Comparison of ENCODE assay signal across 8 cellular contexts in genomic region chr22:18970180-18970947, GRCh38. TPM values are rescaled to one million over a fixed set of nuclear protein-coding genes. Genes with fewer than 3 reads are reported as not detected.
DNase-seq lines count a peak whose midpoint lies in the region; ATAC-seq, FAIRE-seq and TF ChIP-seq lines count a peak whose summit lies in the region.

No MANE protein-coding gene starts in this region.

- no TSS peak for BruUV-seq in HepG2 (replicated peaks; lab: Mats Ljungman, UMichigan)

- H3K9me3 ChIP-seq in HepG2 (ENCODE audit: low read length) (no peaks in the 10 kb centered on the region), upper lobe of right lung (no peaks in the 10 kb centered on the region)

- TF ChIP-seq CTCF in LNCaP clone FGC (IDR thresholded peaks at IDR 0.05; ENCODE audit: control insufficient read depth, extremely low read depth, insufficient read depth) (no peak), cardiac fibroblast (IDR thresholded peaks at IDR 0.05; ENCODE audit: low read depth, low read length) (no peak), HepG2 (CRISPR knock-in tag; IDR thresholded peaks at IDR 0.05) (peak; percentile 2; the same call in 1 of the 2 replicates), upper lobe of right lung (IDR thresholded peaks at IDR 0.05) (no peak)

- peak; percentile 56 for ATAC-seq in HepG2
- ATAC-seq in upper lobe of right lung: peak; percentile 30
- no peak for ATAC-seq in HG03159 (IDR thresholded peaks at IDR 0.05; ENCODE audit: unreplicated experiment)

- H3K27me3 ChIP-seq in HepG2 (ENCODE audit: control insufficient read depth in 1 of 2, insufficient read depth in 2 of 2, low read length in 2 of 2) (peaks cover 1 to 15% of the 10 kb centered on the region in 2 experiments; a peak in 3 of 5 replicates), upper lobe of right lung (peaks cover 9% of the 10 kb centered on the region)

- no peak overlapping the region for H3K9ac ChIP-seq in HepG2 (ENCODE audit: insufficient read depth, low read depth, low read length)

- FAIRE-seq in HepG2 (lab: Jason Lieb, UNC): no peak

- WGBS in HepG2 (ENCODE audit: low lambda C conversion rate): 0% methylated on average over 22 of the region's 93 CpGs

- H3K4me2 ChIP-seq in HepG2 (ENCODE audit: low read depth, low read length): peak overlapping the region; percentile 75

- no peak overlapping the region for H2AFZ ChIP-seq in HepG2 (ENCODE audit: low read length)

- peak; percentile 43 for DNase-seq in Caki2 (ENCODE audit: low read depth)
- DNase-seq in LNCaP clone FGC (ENCODE audit: low read depth): no peak
- no peak for DNase-seq in cardiac fibroblast (ENCODE audit: low read depth in 2 of 2)
- no peak for DNase-seq in HepG2 (ENCODE audit: low spot score)
- peak; percentile 60 for DNase-seq in upper lobe of right lung
- DNase-seq in activated effector memory CD4-positive, alpha-beta T cell treated with anti-CD3 and anti-CD28 coated beads, Interleukin-2, amount 50 U/mL, for 16 hours: no peak
- DNase-seq in erythroblast (lab: John Stamatoyannopoulos, UW): no peak

- H3K79me2 ChIP-seq in HepG2 (ENCODE audit: insufficient read depth, low read length): no peaks in the 10 kb centered on the region

- intact Hi-C loops in HepG2 (cut with micrococcal nuclease; ENCODE audit: unreplicated experiment): no loop called here
- intact Hi-C loops in upper lobe of right lung (cut with DNase I): no loop called here

- peak overlapping the region; percentile 51 for H3K4me3 ChIP-seq in LNCaP clone FGC (ENCODE audit: low read depth, low read length)
- peak overlapping the region; percentile 35 to 39 for H3K4me3 ChIP-seq in cardiac fibroblast (replicated peaks in 1 of 2; ENCODE audit: low read depth in 2 of 2, low read length in 2 of 2)
- H3K4me3 ChIP-seq in HepG2 (replicated peaks in 1 of 3; ENCODE audit: insufficient read depth in 1 of 3, low read depth in 2 of 3, low read length in 3 of 3): peak overlapping the region; percentile 53 to 71 (median 59)
- peak overlapping the region; percentile 49 for H3K4me3 ChIP-seq in upper lobe of right lung

- 0 out of 2 replicates have a peak, but pooled peaks cover 6% of the 10 kb centered on the region for H4K20me1 ChIP-seq in HepG2 (ENCODE audit: insufficient read depth, low read length)

- POLR2A ChIA-PET in HepG2 (lab: Yijun Ruan, JAX): no interaction called here

- no peak for TF ChIP-seq POLR2A in HepG2 (IDR thresholded peaks at IDR 0.05; ENCODE audit: insufficient read depth in 1 of 2, low read depth in 2 of 2, low read length in 2 of 2)
- no peak for TF ChIP-seq POLR2A in erythroblast (IDR thresholded peaks at IDR 0.05; ENCODE audit: low read length)

- H3K36me3 ChIP-seq in HepG2 (replicated peaks in 1 of 2; ENCODE audit: control insufficient read depth in 1 of 2, insufficient read depth in 2 of 2, low read length in 2 of 2): no peaks in the 10 kb centered on the region
- H3K36me3 ChIP-seq in upper lobe of right lung: no peaks in the 10 kb centered on the region

- in situ Hi-C loops in Caki2 (cut with HindIII; ENCODE audit: low pct_unique_long_range_greater_than_20kb, low sequenced_read_pairs) (no loop called here), HepG2 (cut with HindIII; ENCODE audit: extremely low pct_ligation_motif_present, low pct_unique_long_range_greater_than_20kb) (loop anchor here (25.0 kb wide), 2 partner anchors 1192 to 1317 kb away; partner anchors contain the start of gene CCDC188)

- TF ChIP-seq RAD21 in HepG2 (CRISPR knock-in tag; IDR thresholded peaks at IDR 0.05): no peak

- TF ChIP-seq EP300 in HepG2 (IDR thresholded peaks at IDR 0.05; ENCODE audit: low read depth in 2 of 2, low read length in 2 of 2) (no peak), HepG2 (CRISPR knock-in tag; IDR thresholded peaks at IDR 0.05; ENCODE audit: borderline replicate concordance) (no peak)

- CTCF ChIA-PET in HepG2 (lab: Yijun Ruan, JAX; ENCODE audit: low intra/inter-chr PET ratio, low total read pairs): no interaction called here

- H3K4me1 ChIP-seq in HepG2 (ENCODE audit: insufficient read depth, low read length): peaks cover 16% of the 10 kb centered on the region
- peaks cover 7% of the 10 kb centered on the region for H3K4me1 ChIP-seq in upper lobe of right lung

- H3K27ac ChIP-seq in HepG2 (ENCODE audit: extremely low read length, insufficient read depth, low read length): no peak overlapping the region
- no peak overlapping the region for H3K27ac ChIP-seq in upper lobe of right lung

TF ChIP-seq in HepG2, 621 proteins besides CTCF, POLR2A, EP300 and RAD21 (continues in another document):
- TF ChIP-seq MTF2 (CRISPR knock-in tag; IDR thresholded peaks at IDR 0.05; ENCODE audit: borderline replicate concordance) (peak; percentile 44; the same call in 1 of the 2 replicates), TOE1 (CRISPR knock-in tag; IDR thresholded peaks at IDR 0.05) (no peak), ZNF343 (CRISPR knock-in tag; IDR thresholded peaks at IDR 0.05) (no peak), TSC22D2 (CRISPR knock-in tag; IDR thresholded peaks at IDR 0.05; ENCODE audit: borderline replicate concordance) (no peak), U2AF2 (IDR thresholded peaks at IDR 0.05; ENCODE audit: low read depth, low read length) (no peak)
- TF ChIP-seq, protein P1, sequence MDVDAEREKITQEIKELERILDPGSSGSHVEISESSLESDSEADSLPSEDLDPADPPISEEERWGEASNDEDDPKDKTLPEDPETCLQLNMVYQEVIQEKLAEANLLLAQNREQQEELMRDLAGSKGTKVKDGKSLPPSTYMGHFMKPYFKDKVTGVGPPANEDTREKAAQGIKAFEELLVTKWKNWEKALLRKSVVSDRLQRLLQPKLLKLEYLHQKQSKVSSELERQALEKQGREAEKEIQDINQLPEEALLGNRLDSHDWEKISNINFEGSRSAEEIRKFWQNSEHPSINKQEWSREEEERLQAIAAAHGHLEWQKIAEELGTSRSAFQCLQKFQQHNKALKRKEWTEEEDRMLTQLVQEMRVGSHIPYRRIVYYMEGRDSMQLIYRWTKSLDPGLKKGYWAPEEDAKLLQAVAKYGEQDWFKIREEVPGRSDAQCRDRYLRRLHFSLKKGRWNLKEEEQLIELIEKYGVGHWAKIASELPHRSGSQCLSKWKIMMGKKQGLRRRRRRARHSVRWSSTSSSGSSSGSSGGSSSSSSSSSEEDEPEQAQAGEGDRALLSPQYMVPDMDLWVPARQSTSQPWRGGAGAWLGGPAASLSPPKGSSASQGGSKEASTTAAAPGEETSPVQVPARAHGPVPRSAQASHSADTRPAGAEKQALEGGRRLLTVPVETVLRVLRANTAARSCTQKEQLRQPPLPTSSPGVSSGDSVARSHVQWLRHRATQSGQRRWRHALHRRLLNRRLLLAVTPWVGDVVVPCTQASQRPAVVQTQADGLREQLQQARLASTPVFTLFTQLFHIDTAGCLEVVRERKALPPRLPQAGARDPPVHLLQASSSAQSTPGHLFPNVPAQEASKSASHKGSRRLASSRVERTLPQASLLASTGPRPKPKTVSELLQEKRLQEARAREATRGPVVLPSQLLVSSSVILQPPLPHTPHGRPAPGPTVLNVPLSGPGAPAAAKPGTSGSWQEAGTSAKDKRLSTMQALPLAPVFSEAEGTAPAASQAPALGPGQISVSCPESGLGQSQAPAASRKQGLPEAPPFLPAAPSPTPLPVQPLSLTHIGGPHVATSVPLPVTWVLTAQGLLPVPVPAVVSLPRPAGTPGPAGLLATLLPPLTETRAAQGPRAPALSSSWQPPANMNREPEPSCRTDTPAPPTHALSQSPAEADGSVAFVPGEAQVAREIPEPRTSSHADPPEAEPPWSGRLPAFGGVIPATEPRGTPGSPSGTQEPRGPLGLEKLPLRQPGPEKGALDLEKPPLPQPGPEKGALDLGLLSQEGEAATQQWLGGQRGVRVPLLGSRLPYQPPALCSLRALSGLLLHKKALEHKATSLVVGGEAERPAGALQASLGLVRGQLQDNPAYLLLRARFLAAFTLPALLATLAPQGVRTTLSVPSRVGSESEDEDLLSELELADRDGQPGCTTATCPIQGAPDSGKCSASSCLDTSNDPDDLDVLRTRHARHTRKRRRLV (CRISPR knock-in tag; IDR thresholded peaks at IDR 0.05): no peak
- TF ChIP-seq, protein P2, sequence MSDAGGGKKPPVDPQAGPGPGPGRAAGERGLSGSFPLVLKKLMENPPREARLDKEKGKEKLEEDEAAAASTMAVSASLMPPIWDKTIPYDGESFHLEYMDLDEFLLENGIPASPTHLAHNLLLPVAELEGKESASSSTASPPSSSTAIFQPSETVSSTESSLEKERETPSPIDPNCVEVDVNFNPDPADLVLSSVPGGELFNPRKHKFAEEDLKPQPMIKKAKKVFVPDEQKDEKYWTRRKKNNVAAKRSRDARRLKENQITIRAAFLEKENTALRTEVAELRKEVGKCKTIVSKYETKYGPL (CRISPR knock-in tag; IDR thresholded peaks at IDR 0.05): no peak

RNA-seq across cellular contexts. Expression of gene PRODH, which starts 34.3 kb away (rescaled TPM):
- 7.0 and 23.5 TPM in 2 replicates for total RNA-seq in Caki2 (2014; rRNA removed; shearing (Covaris generic); ENCODE audit: low replicate concordance)
- total RNA-seq in HepG2 (2016; rRNA removed; fragmentation: Illumina TruSeq; extraction: Trizol) (0.29 TPM in 1 of 2 replicates, not detected in the other), upper lobe of right lung (60.9 TPM)
- not detected in 2 replicates for total RNA-seq in HepG2 (2016; cell fraction: cytosol; rRNA removed; fragmentation: Illumina TruSeq; extraction: Trizol; ENCODE audit: low read depth)
- total RNA-seq in HepG2 (2016; cell fraction: insoluble cytoplasmic fraction; rRNA removed; fragmentation: Illumina TruSeq; extraction: Trizol): 0.30 TPM in 1 of 2 replicates, not detected in the other
- total RNA-seq in HepG2 (2016; cell fraction: membrane; rRNA removed; fragmentation: Illumina TruSeq; extraction: Trizol): not detected in 2 replicates
- total RNA-seq in HepG2 (2016; cell fraction: nucleus; rRNA removed; fragmentation: Illumina TruSeq; extraction: Trizol): 0.22 and 0.50 TPM in 2 replicates
- polyA plus RNA-seq in HepG2 (2011; rRNA removed): 0.30 and 0.76 TPM in 2 replicates
- 0.04 and 0.29 TPM in 2 replicates for polyA plus RNA-seq in HepG2 (2011; cell fraction: cytosol; rRNA removed)
- 7.8 and 9.7 TPM in 2 replicates for polyA plus RNA-seq in HepG2 (2011; cell fraction: nucleus; rRNA removed)
- 0.59 and 0.69 TPM in 2 replicates for polyA plus RNA-seq in HepG2 (2012)
- not detected in 2 replicates for polyA plus RNA-seq in HepG2 (2016; cell fraction: cytosol; fragmentation: Illumina TruSeq; extraction: Trizol; ENCODE audit: low read depth)
- polyA plus RNA-seq in HepG2 (2016; cell fraction: insoluble cytoplasmic fraction; fragmentation: Illumina TruSeq; extraction: Trizol; ENCODE audit: low read depth): not detected in 2 replicates
- polyA plus RNA-seq in HepG2 (2016; cell fraction: membrane; fragmentation: Illumina TruSeq; extraction: Trizol; ENCODE audit: low read depth): not detected in 2 replicates
- polyA plus RNA-seq in HepG2 (2016; cell fraction: nucleus; fragmentation: Illumina TruSeq; extraction: Trizol; ENCODE audit: insufficient read depth, low read depth): 0.76 and 1.5 TPM in 2 replicates
- 0.26 and 0.62 TPM in 2 replicates for polyA minus RNA-seq in HepG2 (2011; rRNA and poly(A)+ RNA removed; ENCODE audit: low replicate concordance)
- 0.88 TPM in 1 of 2 replicates, not detected in the other for polyA minus RNA-seq in HepG2 (2011; cell fraction: cytosol; rRNA and poly(A)+ RNA removed)
- polyA minus RNA-seq in HepG2 (2011; cell fraction: nucleus; rRNA and poly(A)+ RNA removed): 2.1 and 2.6 TPM in 2 replicates

Comparison
In these comparisons a context has a peak if more than half of its experiments do, and no peak if none do; other contexts are left out.
1. DNase-seq: peak in Caki2 (single experiment) and upper lobe of right lung (single experiment); none in LNCaP clone FGC (single experiment), cardiac fibroblast (0 of 2), HepG2 (single experiment), activated effector memory CD4-positive, alpha-beta T cell treated with anti-CD3 and anti-CD28 coated beads, Interleukin-2, amount 50 U/mL, for 16 hours (single experiment) and erythroblast (0 of 2).
2. Peak in every context shown above with its lines, with median percentiles within 50 percentile points of each other: H3K4me3 ChIP-seq.